ENCODE assay signal across 1 cellular context in the genomic region with DNA sequence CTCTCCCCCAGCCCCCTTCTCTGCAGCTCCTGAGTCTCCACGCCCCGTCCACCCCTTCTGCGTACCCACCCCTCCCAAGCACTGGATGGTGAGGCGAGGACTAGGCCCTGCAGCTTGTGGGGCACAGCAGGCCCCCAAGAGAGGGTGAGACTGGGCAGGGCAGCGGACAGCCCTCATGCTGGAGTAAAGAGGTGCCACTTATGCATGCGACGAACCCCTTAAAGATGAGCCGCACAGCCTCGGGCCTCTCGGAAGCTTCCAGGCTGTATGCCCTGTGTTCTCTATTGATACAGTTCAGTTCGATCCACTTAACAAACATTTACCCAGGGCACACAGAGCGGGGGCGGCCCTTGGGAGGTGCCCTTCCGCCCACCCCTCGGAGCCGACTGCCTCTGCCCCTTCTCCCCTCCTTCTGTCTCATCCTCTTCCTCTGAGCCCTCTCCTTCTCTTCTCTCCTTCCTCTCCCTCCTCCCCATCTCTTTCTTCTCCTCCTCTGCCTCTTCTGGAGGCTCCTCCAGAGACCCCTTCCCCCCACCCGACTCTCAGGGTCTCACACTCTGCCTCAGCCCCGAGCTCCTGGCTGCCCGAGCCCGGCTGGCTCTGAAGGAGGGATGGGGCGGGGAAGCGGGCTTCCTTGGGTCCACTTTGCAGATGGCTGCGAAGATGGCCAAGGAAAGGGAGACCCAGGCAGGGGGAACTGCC.
TF ChIP-seq lines count a peak whose summit lies in the region.

No MANE protein-coding gene starts in this region.

TF ChIP-seq in HepG2, 621 proteins besides CTCF, POLR2A, EP300 and RAD21 (continued from another document and continues in another):
- TF ChIP-seq BCL6 (CRISPR knock-in tag; IDR thresholded peaks at IDR 0.05) (0 out of 2 replicates have a peak, but pooled peaks have one; percentile 8), MAFF (IDR thresholded peaks at IDR 0.05; ENCODE audit: low read depth, low read length) (no peak), PPARG (CRISPR knock-in tag; conservative IDR thresholded peaks at IDR 0.05) (0 out of 2 replicates have a peak, but pooled peaks have one; percentile 29), ZNF746 (CRISPR knock-in tag; IDR thresholded peaks at IDR 0.05) (0 out of 2 replicates have a peak, but pooled peaks have one; percentile 6), KLF13 (CRISPR knock-in tag; IDR thresholded peaks at IDR 0.05) (no peak), ZNF33B (CRISPR knock-in tag; IDR thresholded peaks at IDR 0.05) (no peak), ZNF331 (CRISPR knock-in tag; IDR thresholded peaks at IDR 0.05) (no peak), MBNL3 (CRISPR knock-in tag; conservative IDR thresholded peaks at IDR 0.05) (no peak), SP2 (CRISPR knock-in tag; IDR thresholded peaks at IDR 0.05) (no peak), XRCC5 (optimal IDR thresholded peaks at IDR 0.05; ENCODE audit: low read length) (no peak), TCF7 (IDR thresholded peaks at IDR 0.05; ENCODE audit: low read depth) (peak; percentile 46; the same call in 1 of the 2 replicates), ZNF557 (CRISPR knock-in tag; IDR thresholded peaks at IDR 0.05) (no peak), NBN (conservative IDR thresholded peaks at IDR 0.05) (no peak), IKZF4 (CRISPR knock-in tag; IDR thresholded peaks at IDR 0.05; ENCODE audit: borderline replicate concordance, low read depth, not compliant biosample characterization) (no peak), SRSF4 (IDR thresholded peaks at IDR 0.05; ENCODE audit: low read depth, low read length, poor library complexity, severe bottlenecking) (no peak), ZNF766 (CRISPR knock-in tag; IDR thresholded peaks at IDR 0.05; ENCODE audit: borderline replicate concordance) (no peak), SRY (CRISPR knock-in tag; IDR thresholded peaks at IDR 0.05) (0 out of 2 replicates have a peak, but pooled peaks have one; percentile 52), CAMTA2 (CRISPR knock-in tag; IDR thresholded peaks at IDR 0.05; ENCODE audit: borderline replicate concordance) (no peak), ZNF598 (CRISPR knock-in tag; IDR thresholded peaks at IDR 0.05; ENCODE audit: borderline replicate concordance) (no peak), ZNF772 (CRISPR knock-in tag; IDR thresholded peaks at IDR 0.05) (no peak), SIX4 (CRISPR knock-in tag; IDR thresholded peaks at IDR 0.05) (no peak)
- TF ChIP-seq, protein P1, sequence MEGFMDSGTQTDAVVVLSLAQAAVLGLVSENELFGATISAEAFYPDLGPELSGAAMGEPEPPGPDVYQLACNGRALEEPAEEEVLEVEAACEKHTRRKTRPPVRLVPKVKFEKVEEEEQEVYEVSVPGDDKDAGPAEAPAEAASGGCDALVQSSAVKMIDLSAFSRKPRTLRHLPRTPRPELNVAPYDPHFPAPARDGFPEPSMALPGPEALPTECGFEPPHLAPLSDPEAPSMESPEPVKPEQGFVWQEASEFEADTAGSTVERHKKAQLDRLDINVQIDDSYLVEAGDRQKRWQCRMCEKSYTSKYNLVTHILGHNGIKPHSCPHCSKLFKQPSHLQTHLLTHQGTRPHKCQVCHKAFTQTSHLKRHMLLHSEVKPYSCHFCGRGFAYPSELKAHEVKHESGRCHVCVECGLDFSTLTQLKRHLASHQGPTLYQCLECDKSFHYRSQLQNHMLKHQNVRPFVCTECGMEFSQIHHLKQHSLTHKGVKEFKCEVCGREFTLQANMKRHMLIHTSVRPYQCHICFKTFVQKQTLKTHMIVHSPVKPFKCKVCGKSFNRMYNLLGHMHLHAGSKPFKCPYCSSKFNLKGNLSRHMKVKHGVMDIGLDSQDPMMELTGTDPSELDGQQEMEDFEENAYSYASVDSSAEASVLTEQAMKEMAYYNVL (CRISPR knock-in tag; IDR thresholded peaks at IDR 0.05; ENCODE audit: borderline replicate concordance): peak; percentile 61; the same call in 1 of the 2 replicates
- TF ChIP-seq, protein P2, sequence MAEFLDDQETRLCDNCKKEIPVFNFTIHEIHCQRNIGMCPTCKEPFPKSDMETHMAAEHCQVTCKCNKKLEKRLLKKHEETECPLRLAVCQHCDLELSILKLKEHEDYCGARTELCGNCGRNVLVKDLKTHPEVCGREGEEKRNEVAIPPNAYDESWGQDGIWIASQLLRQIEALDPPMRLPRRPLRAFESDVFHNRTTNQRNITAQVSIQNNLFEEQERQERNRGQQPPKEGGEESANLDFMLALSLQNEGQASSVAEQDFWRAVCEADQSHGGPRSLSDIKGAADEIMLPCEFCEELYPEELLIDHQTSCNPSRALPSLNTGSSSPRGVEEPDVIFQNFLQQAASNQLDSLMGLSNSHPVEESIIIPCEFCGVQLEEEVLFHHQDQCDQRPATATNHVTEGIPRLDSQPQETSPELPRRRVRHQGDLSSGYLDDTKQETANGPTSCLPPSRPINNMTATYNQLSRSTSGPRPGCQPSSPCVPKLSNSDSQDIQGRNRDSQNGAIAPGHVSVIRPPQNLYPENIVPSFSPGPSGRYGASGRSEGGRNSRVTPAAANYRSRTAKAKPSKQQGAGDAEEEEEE (CRISPR knock-in tag; IDR thresholded peaks at IDR 0.05; ENCODE audit: borderline replicate concordance): no peak
- TF ChIP-seq, protein P3, sequence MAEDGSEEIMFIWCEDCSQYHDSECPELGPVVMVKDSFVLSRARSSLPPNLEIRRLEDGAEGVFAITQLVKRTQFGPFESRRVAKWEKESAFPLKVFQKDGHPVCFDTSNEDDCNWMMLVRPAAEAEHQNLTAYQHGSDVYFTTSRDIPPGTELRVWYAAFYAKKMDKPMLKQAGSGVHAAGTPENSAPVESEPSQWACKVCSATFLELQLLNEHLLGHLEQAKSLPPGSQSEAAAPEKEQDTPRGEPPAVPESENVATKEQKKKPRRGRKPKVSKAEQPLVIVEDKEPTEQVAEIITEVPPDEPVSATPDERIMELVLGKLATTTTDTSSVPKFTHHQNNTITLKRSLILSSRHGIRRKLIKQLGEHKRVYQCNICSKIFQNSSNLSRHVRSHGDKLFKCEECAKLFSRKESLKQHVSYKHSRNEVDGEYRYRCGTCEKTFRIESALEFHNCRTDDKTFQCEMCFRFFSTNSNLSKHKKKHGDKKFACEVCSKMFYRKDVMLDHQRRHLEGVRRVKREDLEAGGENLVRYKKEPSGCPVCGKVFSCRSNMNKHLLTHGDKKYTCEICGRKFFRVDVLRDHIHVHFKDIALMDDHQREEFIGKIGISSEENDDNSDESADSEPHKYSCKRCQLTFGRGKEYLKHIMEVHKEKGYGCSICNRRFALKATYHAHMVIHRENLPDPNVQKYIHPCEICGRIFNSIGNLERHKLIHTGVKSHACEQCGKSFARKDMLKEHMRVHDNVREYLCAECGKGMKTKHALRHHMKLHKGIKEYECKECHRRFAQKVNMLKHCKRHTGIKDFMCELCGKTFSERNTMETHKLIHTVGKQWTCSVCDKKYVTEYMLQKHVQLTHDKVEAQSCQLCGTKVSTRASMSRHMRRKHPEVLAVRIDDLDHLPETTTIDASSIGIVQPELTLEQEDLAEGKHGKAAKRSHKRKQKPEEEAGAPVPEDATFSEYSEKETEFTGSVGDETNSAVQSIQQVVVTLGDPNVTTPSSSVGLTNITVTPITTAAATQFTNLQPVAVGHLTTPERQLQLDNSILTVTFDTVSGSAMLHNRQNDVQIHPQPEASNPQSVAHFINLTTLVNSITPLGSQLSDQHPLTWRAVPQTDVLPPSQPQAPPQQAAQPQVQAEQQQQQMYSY (CRISPR knock-in tag; IDR thresholded peaks at IDR 0.05): no peak
- TF ChIP-seq, protein P4, sequence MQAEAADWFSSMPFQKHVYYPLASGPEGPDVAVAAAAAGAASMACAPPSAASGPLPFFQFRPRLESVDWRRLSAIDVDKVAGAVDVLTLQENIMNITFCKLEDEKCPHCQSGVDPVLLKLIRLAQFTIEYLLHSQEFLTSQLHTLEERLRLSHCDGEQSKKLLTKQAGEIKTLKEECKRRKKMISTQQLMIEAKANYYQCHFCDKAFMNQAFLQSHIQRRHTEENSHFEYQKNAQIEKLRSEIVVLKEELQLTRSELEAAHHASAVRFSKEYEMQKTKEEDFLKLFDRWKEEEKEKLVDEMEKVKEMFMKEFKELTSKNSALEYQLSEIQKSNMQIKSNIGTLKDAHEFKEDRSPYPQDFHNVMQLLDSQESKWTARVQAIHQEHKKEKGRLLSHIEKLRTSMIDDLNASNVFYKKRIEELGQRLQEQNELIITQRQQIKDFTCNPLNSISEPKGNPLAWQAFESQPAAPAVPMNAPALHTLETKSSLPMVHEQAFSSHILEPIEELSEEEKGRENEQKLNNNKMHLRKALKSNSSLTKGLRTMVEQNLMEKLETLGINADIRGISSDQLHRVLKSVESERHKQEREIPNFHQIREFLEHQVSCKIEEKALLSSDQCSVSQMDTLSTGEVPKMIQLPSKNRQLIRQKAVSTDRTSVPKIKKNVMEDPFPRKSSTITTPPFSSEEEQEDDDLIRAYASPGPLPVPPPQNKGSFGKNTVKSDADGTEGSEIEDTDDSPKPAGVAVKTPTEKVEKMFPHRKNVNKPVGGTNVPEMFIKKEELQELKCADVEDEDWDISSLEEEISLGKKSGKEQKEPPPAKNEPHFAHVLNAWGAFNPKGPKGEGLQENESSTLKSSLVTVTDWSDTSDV (CRISPR knock-in tag; IDR thresholded peaks at IDR 0.05): no peak
- TF ChIP-seq, protein P5, sequence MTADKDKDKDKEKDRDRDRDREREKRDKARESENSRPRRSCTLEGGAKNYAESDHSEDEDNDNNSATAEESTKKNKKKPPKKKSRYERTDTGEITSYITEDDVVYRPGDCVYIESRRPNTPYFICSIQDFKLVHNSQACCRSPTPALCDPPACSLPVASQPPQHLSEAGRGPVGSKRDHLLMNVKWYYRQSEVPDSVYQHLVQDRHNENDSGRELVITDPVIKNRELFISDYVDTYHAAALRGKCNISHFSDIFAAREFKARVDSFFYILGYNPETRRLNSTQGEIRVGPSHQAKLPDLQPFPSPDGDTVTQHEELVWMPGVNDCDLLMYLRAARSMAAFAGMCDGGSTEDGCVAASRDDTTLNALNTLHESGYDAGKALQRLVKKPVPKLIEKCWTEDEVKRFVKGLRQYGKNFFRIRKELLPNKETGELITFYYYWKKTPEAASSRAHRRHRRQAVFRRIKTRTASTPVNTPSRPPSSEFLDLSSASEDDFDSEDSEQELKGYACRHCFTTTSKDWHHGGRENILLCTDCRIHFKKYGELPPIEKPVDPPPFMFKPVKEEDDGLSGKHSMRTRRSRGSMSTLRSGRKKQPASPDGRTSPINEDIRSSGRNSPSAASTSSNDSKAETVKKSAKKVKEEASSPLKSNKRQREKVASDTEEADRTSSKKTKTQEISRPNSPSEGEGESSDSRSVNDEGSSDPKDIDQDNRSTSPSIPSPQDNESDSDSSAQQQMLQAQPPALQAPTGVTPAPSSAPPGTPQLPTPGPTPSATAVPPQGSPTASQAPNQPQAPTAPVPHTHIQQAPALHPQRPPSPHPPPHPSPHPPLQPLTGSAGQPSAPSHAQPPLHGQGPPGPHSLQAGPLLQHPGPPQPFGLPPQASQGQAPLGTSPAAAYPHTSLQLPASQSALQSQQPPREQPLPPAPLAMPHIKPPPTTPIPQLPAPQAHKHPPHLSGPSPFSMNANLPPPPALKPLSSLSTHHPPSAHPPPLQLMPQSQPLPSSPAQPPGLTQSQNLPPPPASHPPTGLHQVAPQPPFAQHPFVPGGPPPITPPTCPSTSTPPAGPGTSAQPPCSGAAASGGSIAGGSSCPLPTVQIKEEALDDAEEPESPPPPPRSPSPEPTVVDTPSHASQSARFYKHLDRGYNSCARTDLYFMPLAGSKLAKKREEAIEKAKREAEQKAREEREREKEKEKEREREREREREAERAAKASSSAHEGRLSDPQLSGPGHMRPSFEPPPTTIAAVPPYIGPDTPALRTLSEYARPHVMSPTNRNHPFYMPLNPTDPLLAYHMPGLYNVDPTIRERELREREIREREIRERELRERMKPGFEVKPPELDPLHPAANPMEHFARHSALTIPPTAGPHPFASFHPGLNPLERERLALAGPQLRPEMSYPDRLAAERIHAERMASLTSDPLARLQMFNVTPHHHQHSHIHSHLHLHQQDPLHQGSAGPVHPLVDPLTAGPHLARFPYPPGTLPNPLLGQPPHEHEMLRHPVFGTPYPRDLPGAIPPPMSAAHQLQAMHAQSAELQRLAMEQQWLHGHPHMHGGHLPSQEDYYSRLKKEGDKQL (CRISPR knock-in tag; IDR thresholded peaks at IDR 0.05; ENCODE audit: low read depth): no peak
- TF ChIP-seq, protein P6, sequence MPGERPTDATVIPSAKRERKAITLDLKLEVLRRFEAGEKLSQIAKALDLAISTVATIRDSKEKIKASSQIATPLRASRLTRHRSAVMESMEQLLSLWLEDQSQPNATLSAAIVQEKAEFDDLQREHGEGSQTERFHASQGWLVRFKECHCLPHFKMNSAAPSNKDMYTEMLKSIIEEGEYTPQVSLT (CRISPR knock-in tag; IDR thresholded peaks at IDR 0.05; ENCODE audit: borderline replicate concordance, low read depth): no peak
- TF ChIP-seq, protein P7, sequence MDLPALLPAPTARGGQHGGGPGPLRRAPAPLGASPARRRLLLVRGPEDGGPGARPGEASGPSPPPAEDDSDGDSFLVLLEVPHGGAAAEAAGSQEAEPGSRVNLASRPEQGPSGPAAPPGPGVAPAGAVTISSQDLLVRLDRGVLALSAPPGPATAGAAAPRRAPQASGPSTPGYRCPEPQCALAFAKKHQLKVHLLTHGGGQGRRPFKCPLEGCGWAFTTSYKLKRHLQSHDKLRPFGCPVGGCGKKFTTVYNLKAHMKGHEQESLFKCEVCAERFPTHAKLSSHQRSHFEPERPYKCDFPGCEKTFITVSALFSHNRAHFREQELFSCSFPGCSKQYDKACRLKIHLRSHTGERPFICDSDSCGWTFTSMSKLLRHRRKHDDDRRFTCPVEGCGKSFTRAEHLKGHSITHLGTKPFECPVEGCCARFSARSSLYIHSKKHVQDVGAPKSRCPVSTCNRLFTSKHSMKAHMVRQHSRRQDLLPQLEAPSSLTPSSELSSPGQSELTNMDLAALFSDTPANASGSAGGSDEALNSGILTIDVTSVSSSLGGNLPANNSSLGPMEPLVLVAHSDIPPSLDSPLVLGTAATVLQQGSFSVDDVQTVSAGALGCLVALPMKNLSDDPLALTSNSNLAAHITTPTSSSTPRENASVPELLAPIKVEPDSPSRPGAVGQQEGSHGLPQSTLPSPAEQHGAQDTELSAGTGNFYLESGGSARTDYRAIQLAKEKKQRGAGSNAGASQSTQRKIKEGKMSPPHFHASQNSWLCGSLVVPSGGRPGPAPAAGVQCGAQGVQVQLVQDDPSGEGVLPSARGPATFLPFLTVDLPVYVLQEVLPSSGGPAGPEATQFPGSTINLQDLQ (CRISPR knock-in tag; IDR thresholded peaks at IDR 0.05): no peak
